In genomic region chr9:136578620-136578914, GRCh38 we compare ENCODE assay signal across 2 cellular contexts.
TF ChIP-seq lines count a peak whose summit lies in the region.

No MANE protein-coding gene starts in this region.

TF ChIP-seq in SK-N-SH treated with all-trans-retinoic acid at 6 μM for 48 hours, 23 proteins besides CTCF, POLR2A, EP300 and RAD21 (continued from another document):
- TF ChIP-seq, protein P1, sequence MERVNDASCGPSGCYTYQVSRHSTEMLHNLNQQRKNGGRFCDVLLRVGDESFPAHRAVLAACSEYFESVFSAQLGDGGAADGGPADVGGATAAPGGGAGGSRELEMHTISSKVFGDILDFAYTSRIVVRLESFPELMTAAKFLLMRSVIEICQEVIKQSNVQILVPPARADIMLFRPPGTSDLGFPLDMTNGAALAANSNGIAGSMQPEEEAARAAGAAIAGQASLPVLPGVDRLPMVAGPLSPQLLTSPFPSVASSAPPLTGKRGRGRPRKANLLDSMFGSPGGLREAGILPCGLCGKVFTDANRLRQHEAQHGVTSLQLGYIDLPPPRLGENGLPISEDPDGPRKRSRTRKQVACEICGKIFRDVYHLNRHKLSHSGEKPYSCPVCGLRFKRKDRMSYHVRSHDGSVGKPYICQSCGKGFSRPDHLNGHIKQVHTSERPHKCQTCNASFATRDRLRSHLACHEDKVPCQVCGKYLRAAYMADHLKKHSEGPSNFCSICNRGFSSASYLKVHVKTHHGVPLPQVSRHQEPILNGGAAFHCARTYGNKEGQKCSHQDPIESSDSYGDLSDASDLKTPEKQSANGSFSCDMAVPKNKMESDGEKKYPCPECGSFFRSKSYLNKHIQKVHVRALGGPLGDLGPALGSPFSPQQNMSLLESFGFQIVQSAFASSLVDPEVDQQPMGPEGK (CRISPR knock-in tag; IDR thresholded peaks at IDR 0.05; ENCODE audit: borderline replicate concordance): no peak
- TF ChIP-seq OSR1 (CRISPR knock-in tag; IDR thresholded peaks at IDR 0.05) (no peak), ZNF70 (CRISPR knock-in tag; IDR thresholded peaks at IDR 0.05) (no peak), BACH2 (CRISPR knock-in tag; IDR thresholded peaks at IDR 0.05; ENCODE audit: borderline replicate concordance) (no peak)
TF ChIP-seq in SK-N-SH treated with all-trans-retinoic acid at 6 μM for 48 hours: peak in this region for 0.

TF ChIP-seq in SK-N-SH, 30 proteins besides CTCF, POLR2A, EP300 and RAD21 (continued from another document):
- TF ChIP-seq, protein P2, sequence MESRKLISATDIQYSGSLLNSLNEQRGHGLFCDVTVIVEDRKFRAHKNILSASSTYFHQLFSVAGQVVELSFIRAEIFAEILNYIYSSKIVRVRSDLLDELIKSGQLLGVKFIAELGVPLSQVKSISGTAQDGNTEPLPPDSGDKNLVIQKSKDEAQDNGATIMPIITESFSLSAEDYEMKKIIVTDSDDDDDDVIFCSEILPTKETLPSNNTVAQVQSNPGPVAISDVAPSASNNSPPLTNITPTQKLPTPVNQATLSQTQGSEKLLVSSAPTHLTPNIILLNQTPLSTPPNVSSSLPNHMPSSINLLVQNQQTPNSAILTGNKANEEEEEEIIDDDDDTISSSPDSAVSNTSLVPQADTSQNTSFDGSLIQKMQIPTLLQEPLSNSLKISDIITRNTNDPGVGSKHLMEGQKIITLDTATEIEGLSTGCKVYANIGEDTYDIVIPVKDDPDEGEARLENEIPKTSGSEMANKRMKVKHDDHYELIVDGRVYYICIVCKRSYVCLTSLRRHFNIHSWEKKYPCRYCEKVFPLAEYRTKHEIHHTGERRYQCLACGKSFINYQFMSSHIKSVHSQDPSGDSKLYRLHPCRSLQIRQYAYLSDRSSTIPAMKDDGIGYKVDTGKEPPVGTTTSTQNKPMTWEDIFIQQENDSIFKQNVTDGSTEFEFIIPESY (IDR thresholded peaks at IDR 0.05; ENCODE audit: borderline replicate concordance, low read depth): no peak
- TF ChIP-seq TEAD4 (IDR thresholded peaks at IDR 0.05; ENCODE audit: borderline replicate concordance, insufficient read depth) (no peak), IRF3 (IDR thresholded peaks at IDR 0.05; ENCODE audit: low read depth, low read length) (no peak), RCOR1 (IDR thresholded peaks at IDR 0.05; ENCODE audit: low read length) (no peak), ELF1 (IDR thresholded peaks at IDR 0.05) (no peak), RFX5 (IDR thresholded peaks at IDR 0.05; ENCODE audit: low read length) (no peak), CHD2 (IDR thresholded peaks at IDR 0.05; ENCODE audit: low read length, partially characterized antibody) (no peak), FOXM1 (IDR thresholded peaks at IDR 0.05; ENCODE audit: low read depth) (no peak), RXRA (IDR thresholded peaks at IDR 0.05; ENCODE audit: borderline replicate concordance, low read depth) (no peak), NFIC (IDR thresholded peaks at IDR 0.05; ENCODE audit: borderline replicate concordance) (no peak)
- TF ChIP-seq, protein P3, sequence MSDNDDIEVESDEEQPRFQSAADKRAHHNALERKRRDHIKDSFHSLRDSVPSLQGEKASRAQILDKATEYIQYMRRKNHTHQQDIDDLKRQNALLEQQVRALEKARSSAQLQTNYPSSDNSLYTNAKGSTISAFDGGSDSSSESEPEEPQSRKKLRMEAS (IDR thresholded peaks at IDR 0.05; ENCODE audit: low read depth): no peak
- TF ChIP-seq, protein P4, sequence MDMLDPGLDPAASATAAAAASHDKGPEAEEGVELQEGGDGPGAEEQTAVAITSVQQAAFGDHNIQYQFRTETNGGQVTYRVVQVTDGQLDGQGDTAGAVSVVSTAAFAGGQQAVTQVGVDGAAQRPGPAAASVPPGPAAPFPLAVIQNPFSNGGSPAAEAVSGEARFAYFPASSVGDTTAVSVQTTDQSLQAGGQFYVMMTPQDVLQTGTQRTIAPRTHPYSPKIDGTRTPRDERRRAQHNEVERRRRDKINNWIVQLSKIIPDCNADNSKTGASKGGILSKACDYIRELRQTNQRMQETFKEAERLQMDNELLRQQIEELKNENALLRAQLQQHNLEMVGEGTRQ (IDR thresholded peaks at IDR 0.05; ENCODE audit: borderline replicate concordance, low read depth, low read length): no peak
TF ChIP-seq in SK-N-SH: peak in this region for 0.
